Comparison of ENCODE assay signal across 7 cellular contexts in genomic region chr10:124588736-124589451, GRCh38.
DNase-seq lines count a peak whose midpoint lies in the region; ATAC-seq and TF ChIP-seq lines count a peak whose summit lies in the region.

No MANE protein-coding gene starts in this region.

- no peak overlapping the region for H3K4me3 ChIP-seq in choroid plexus epithelial cell (ENCODE audit: low read depth, low read length)
- no peak overlapping the region for H3K4me3 ChIP-seq in lower lobe of right lung
- H3K4me3 ChIP-seq in upper lobe of right lung, result no peak overlapping the region
- H3K4me3 ChIP-seq in Karpas-422 (ENCODE audit: low read length), result no peak overlapping the region

- ATAC-seq in lower lobe of right lung, result peak; percentile 46 to 48
- peak; percentile 56 for ATAC-seq in upper lobe of right lung
- no peak for ATAC-seq in GM19023 (IDR thresholded peaks at IDR 0.05; ENCODE audit: unreplicated experiment)

- H3K4me1 ChIP-seq in lower lobe of right lung (peaks cover 13% of the 10 kb centered on the region), upper lobe of right lung (peaks cover 7% of the 10 kb centered on the region), Karpas-422 (ENCODE audit: low read length) (no peaks in the 10 kb centered on the region; the same call in 1 of the 2 replicates)

- H4K20me1 ChIP-seq in Karpas-422 (ENCODE audit: insufficient read depth, low read depth, low read length), result peaks cover 21% of the 10 kb centered on the region; the same call in 1 of the 2 replicates

- no peak overlapping the region for H2AFZ ChIP-seq in Karpas-422 (ENCODE audit: low read length)

- H3K9me3 ChIP-seq in lower lobe of right lung (no peaks in the 10 kb centered on the region), upper lobe of right lung (no peaks in the 10 kb centered on the region), Karpas-422 (ENCODE audit: low read length) (no peaks in the 10 kb centered on the region)

- DNase-seq in NCI-H510A treated with DMSO at 0.1 percent for 48 hours (lab: John Stamatoyannopoulos, UW) (peak; percentile 72), choroid plexus epithelial cell (ENCODE audit: low read depth) (peak; percentile 16), lower lobe of right lung (no peak), upper lobe of right lung (no peak), COR-L47 (lab: John Stamatoyannopoulos, UW) (no peak), Karpas-422 (no peak)

- peaks cover 78% of the 10 kb centered on the region for H3K79me2 ChIP-seq in Karpas-422 (ENCODE audit: low read length)

- H3K27ac ChIP-seq in lower lobe of right lung (no peak overlapping the region), upper lobe of right lung (no peak overlapping the region), Karpas-422 (ENCODE audit: low read length) (no peak overlapping the region)

- H3K36me3 ChIP-seq in lower lobe of right lung (no peaks in the 10 kb centered on the region), upper lobe of right lung (no peaks in the 10 kb centered on the region), Karpas-422 (ENCODE audit: insufficient read depth, low read length) (peaks cover 10% of the 10 kb centered on the region)

- H3K27me3 ChIP-seq in lower lobe of right lung (ENCODE audit: low read depth) (no peaks in the 10 kb centered on the region), upper lobe of right lung (no peaks in the 10 kb centered on the region), Karpas-422 (ENCODE audit: low read length) (no peaks in the 10 kb centered on the region)

- no peak for TF ChIP-seq CTCF in choroid plexus epithelial cell (conservative IDR thresholded peaks at IDR 0.05; ENCODE audit: low read depth, low read length)
- TF ChIP-seq CTCF in lower lobe of right lung (IDR thresholded peaks at IDR 0.05), result no peak
- no peak for TF ChIP-seq CTCF in upper lobe of right lung (IDR thresholded peaks at IDR 0.05)

- no peak overlapping the region for H3K9ac ChIP-seq in Karpas-422 (ENCODE audit: low read length)

- intact Hi-C loops in lower lobe of right lung (cut with DNase I) (no loop called here), upper lobe of right lung (cut with DNase I) (no loop called here)

- no peaks in the 10 kb centered on the region for H3K9me2 ChIP-seq in Karpas-422 (replicated peaks; ENCODE audit: insufficient read depth, low read length)

- H3K4me2 ChIP-seq in Karpas-422 (ENCODE audit: low read depth, low read length, poor library complexity, severe bottlenecking), result no peak overlapping the region

Comparison
In these comparisons a context has a peak if more than half of its experiments do, and no peak if none do; other contexts are left out.
1. DNase-seq: peak in NCI-H510A treated with DMSO at 0.1 percent for 48 hours (single experiment) and choroid plexus epithelial cell (single experiment); none in lower lobe of right lung (single experiment), upper lobe of right lung (single experiment), COR-L47 (single experiment) and Karpas-422 (single experiment).